10 cellular contexts compared by ENCODE assay signal in the genomic region with DNA sequence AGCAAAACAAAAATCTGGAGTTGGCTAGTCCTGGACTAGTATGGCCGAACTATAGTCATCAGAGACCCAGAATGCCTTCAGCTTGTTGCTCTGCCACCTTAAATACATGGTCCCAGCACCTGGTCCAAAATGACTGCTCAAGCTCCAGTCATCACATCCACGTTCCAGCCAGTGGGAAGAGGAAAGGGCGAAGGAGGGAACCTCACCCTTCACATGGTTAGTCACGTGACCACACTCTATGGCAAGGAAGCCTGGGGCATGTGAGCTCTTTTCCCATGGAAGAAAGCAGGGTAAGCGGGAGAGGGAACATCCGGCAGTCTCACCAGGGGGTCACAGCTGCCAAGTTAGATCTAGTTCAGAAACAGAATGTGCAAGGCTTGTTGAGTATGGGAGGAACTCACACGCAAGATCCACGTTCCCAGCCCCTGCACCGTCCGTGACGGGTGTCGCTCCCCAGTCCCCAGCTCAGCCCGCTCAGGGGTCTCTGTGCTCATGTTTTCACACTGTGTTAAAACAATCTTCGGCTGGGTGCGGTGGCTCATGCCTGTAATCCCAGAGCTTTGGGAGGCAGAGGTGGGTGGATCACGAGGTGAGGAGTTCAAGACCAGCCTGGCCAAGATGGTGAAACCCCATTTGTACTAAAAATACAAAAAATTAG.
DNase-seq lines count a peak whose midpoint lies in the region; FAIRE-seq and TF ChIP-seq lines count a peak whose summit lies in the region.
"Had no signal": no experiment of that assay in that cellular context is flagged by ENCODE, and none has a peak within 500 bp of the region (broad histone marks: within the 10 kb centered on the region; RNA-seq: fewer than 3 reads in every experiment).

No MANE protein-coding gene starts in this region.

- no peak for TF ChIP-seq POLR2A in H54 (IDR thresholded peaks at IDR 0.05; ENCODE audit: low read depth, low read length)

- no peak for FAIRE-seq in H54 (lab: Jason Lieb, UNC)

- peak; percentile 25 for DNase-seq in NCI-H82 (lab: John Stamatoyannopoulos, UW)
- no peak for DNase-seq in NCI-H82 treated with DMSO at 0.1 percent for 48 hours (lab: John Stamatoyannopoulos, UW; ENCODE audit: unreplicated experiment)
- peak; percentile 74 for DNase-seq in NCI-H345 treated with DMSO at 0.1 percent for 48 hours (lab: John Stamatoyannopoulos, UW; ENCODE audit: unreplicated experiment)
- peak; percentile 84 for DNase-seq in epidermal melanocyte (ENCODE audit: insufficient read length, low spot score)
- peak; percentile 63 for DNase-seq in smooth muscle cell of the brain vasculature (ENCODE audit: low read depth, low spot score)
- no peak for DNase-seq in NCI-H1436 treated with DMSO at 0.1 percent for 48 hours (lab: John Stamatoyannopoulos, UW)
- DNase-seq in H54 (ENCODE audit: insufficient read length, low spot score) = no peak
- DNase-seq in middle frontal gyrus (ENCODE audit: extremely low spot score, low spot score) = no peak
- DNase-seq: activated CD4-positive, CD25-positive, alpha-beta regulatory T cell; stimulated activated CD4-positive, alpha-beta T cell treated with anti-CD3 and anti-CD28 coated beads, Interleukin-2, amount 100 ng/mL, for 48 hours had no signal

Comparison
In these comparisons a context has a peak if more than half of its experiments do, and no peak if none do; other contexts are left out.
1. DNase-seq: peak in NCI-H82 (single experiment), NCI-H345 treated with DMSO at 0.1 percent for 48 hours (single experiment), epidermal melanocyte (single experiment) and smooth muscle cell of the brain vasculature (single experiment); none in NCI-H82 treated with DMSO at 0.1 percent for 48 hours (single experiment), NCI-H1436 treated with DMSO at 0.1 percent for 48 hours (single experiment), H54 (single experiment) and middle frontal gyrus (single experiment).